In the genomic region with DNA sequence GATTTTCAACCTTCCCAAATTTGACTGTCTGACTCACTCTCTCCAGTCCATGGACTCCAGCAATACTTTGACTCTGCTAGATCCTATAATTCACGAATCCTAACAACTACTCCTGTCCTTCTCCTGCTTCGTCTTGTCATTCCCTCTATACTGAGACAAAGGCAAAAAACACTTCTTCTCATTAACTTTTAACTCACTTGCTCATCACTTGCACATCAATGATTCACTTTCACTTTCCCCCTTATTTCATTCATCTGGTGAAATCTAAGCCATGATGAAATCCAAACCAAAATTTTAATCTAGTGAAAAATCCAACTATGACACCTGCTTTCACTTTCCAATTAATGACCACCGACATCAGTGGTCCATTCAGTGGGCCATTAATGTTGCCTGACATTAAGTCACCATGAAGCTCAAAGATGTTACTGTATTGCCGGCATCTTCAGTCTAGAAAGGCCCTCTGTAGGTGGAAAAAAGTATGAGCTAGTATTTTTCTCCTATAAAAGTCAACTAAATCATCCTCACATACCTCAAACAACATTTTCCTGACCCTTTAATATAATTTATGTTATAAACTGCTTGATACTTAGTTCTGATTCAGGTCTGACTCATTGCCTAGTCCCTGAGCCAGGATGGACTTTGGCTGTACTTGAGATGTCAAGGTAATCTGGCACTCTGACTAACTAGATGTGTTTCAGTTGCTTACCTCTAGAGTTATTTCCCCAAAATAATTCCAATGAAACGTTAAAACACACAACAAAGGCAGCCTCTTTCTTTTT, we compare ENCODE assay signal across 25 cellular contexts.
DNase-seq lines count a peak whose midpoint lies in the region; ATAC-seq and TF ChIP-seq lines count a peak whose summit lies in the region.
"Had no signal": no experiment of that assay in that cellular context is flagged by ENCODE, and none has a peak within 500 bp of the region (broad histone marks: within the 10 kb centered on the region; RNA-seq: fewer than 3 reads in every experiment).

No MANE protein-coding gene starts in this region.

- no peak overlapping the region for H4K5ac ChIP-seq in H9 (ENCODE audit: insufficient read length, low read depth, low read length)

- no peak overlapping the region for H3K56ac ChIP-seq in H9 (ENCODE audit: insufficient read length, low read depth, low read length)

- peaks cover 3 to 10% of the 10 kb centered on the region in 2 experiments; a peak in 3 of 4 replicates for H3K4me1 Mint-ChIP-seq in H9
- H3K4me1 Mint-ChIP-seq: activated B cell treated with CpG ODN at 0.5 μM for 24 hours; stimulated activated naive B cell treated with anti-CD40 and anti-IgM and Interleukin-4, amounts not matched to agents 10 μg/mL and 1 μg/mL and 100 μg/mL, for 72 hours had no signal

- H3K27ac ChIP-seq in H9 (ENCODE audit: insufficient read length, low read depth, low read length), result no peak overlapping the region
- no peak overlapping the region for H3K27ac ChIP-seq in transverse colon
- H3K27ac ChIP-seq: ascending aorta, C4-2B, parathyroid adenoma had no signal

- H2AFZ ChIP-seq in H9 (ENCODE audit: low read length), result no peak overlapping the region
- H2AFZ ChIP-seq: parathyroid adenoma had no signal

- in situ Hi-C loops in SK-MEL-5 (cut with HindIII; ENCODE audit: low pct_unique_long_range_greater_than_20kb, low sequenced_read_pairs) (no loop called here), transverse colon (cut with MboI; ENCODE audit: low pct_ligation_motif_present in 1 of 4, low pct_unique_long_range_greater_than_20kb in 1 of 4, low sequenced_read_pairs in 3 of 4) (no loop called here)

- H3K4me3 Mint-ChIP-seq in H9, result no peak overlapping the region
- H3K4me3 Mint-ChIP-seq: activated B cell treated with CpG ODN at 0.5 μM for 24 hours; stimulated activated naive B cell treated with anti-CD40 and anti-IgM and Interleukin-4, amounts not matched to agents 10 μg/mL and 1 μg/mL and 100 μg/mL, for 72 hours had no signal

- no peaks in the 10 kb centered on the region for H3K27me3 Mint-ChIP-seq in H9 (ENCODE audit: low read depth)
- H3K27me3 Mint-ChIP-seq: activated B cell treated with CpG ODN at 0.5 μM for 24 hours; stimulated activated naive B cell treated with anti-CD40 and anti-IgM and Interleukin-4, amounts not matched to agents 10 μg/mL and 1 μg/mL and 100 μg/mL, for 72 hours had no signal

- TF ChIP-seq CTCF in H9 (conservative IDR thresholded peaks at IDR 0.05) (peak; percentile 47; the same call in 2 of the 3 replicates), fibroblast of the aortic adventitia (IDR thresholded peaks at IDR 0.05; ENCODE audit: insufficient read depth, low read length) (peak; percentile 25), transverse colon (IDR thresholded peaks at IDR 0.05) (no peak)

- no peak overlapping the region for H4K91ac ChIP-seq in H9 (ENCODE audit: insufficient read length, low read depth, low read length)

- H3K9me3 ChIP-seq in H9 (ENCODE audit: control insufficient read depth, low read depth, low read length), result no peaks in the 10 kb centered on the region
- no peaks in the 10 kb centered on the region for H3K9me3 ChIP-seq in transverse colon
- H3K9me3 ChIP-seq: ascending aorta had no signal

- no peak overlapping the region for H3K14ac ChIP-seq in H9 (ENCODE audit: insufficient read depth, low read length)

- H3K27me3 ChIP-seq in H9 (ENCODE audit: insufficient read depth, low read length), result no peaks in the 10 kb centered on the region
- no peaks in the 10 kb centered on the region for H3K27me3 ChIP-seq in transverse colon
- H3K27me3 ChIP-seq: ascending aorta had no signal

- no peak overlapping the region for H2BK5ac ChIP-seq in H9 (ENCODE audit: insufficient read length, low read length)

- H3K27ac Mint-ChIP-seq in H9, result no peak overlapping the region
- H3K27ac Mint-ChIP-seq: activated B cell treated with CpG ODN at 0.5 μM for 24 hours; stimulated activated naive B cell treated with anti-CD40 and anti-IgM and Interleukin-4, amounts not matched to agents 10 μg/mL and 1 μg/mL and 100 μg/mL, for 72 hours had no signal

- H2BK15ac ChIP-seq in H9 (ENCODE audit: low read depth, low read length), result no peak overlapping the region

- H3K23me2 ChIP-seq in H9 (ENCODE audit: insufficient read length, low read depth, low read length, poor library complexity, severe bottlenecking), result no peaks in the 10 kb centered on the region

- no peak overlapping the region for H2BK12ac ChIP-seq in H9 (ENCODE audit: insufficient read length, low read depth, low read length)

- no peak overlapping the region for H3T11ph ChIP-seq in H9 (ENCODE audit: low read length)

- H3K79me1 ChIP-seq in H9 (ENCODE audit: insufficient read depth, low read depth, low read length, poor library complexity, severe bottlenecking), result no peaks in the 10 kb centered on the region

- no CpG with 5 or more reads among the region's 5 CpGs for WGBS in H9 (ENCODE audit: extremely low coverage, insufficient read length, low lambda C conversion rate)
- WGBS in transverse colon (ENCODE audit: low coverage in 1 of 2), 2 donors, result 72% methylated on average over 5 of the region's 5 CpGs

- no peak overlapping the region for H2AK5ac ChIP-seq in H9 (ENCODE audit: insufficient read length, low read length)

- DNase-seq in H9 (no peak), SK-MEL-5 (ENCODE audit: low read depth, low spot score) (peak; percentile 43), fibroblast of the aortic adventitia (ENCODE audit: low read depth) (peak; percentile 38), renal cortical epithelial cell (ENCODE audit: low read depth) (peak; percentile 84), NCI-H1092 treated with DMSO at 0.1 percent for 48 hours (lab: John Stamatoyannopoulos, UW) (no peak), EL (no peak), transverse colon (no peak)
- DNase-seq: activated B cell treated with CpG ODN at 0.5 μM for 24 hours; activated gamma-delta T cell; dermis blood vessel endothelial cell; DMS79 treated with DMSO at 0.1 percent for 48 hours; Kasumi-1; NCI-H1436 treated with DMSO at 0.1 percent for 48 hours; NCI-H2227 treated with DMSO at 0.1 percent for 48 hours; NK-92 treated with Interleukin-12 subunit alpha and Interleukin-12 subunit beta, amount 100 ng/mL, for 24 hours; SHP77; stimulated activated naive B cell treated with anti-CD40 and anti-IgM and Interleukin-4, amounts not matched to agents 10 μg/mL and 1 μg/mL and 100 μg/mL, for 72 hours; T-helper 2 cell; trophoblast cell had no signal

- no peak overlapping the region for H3K4me2 ChIP-seq in H9 (ENCODE audit: insufficient read depth, insufficient read length, low read length)

- no peaks in the 10 kb centered on the region for H3K36me3 ChIP-seq in transverse colon
- H3K36me3 ChIP-seq: ascending aorta had no signal

- no peaks in the 10 kb centered on the region for H4K20me1 ChIP-seq in H9 (ENCODE audit: control insufficient read depth, insufficient read depth, insufficient read length)

- H4K8ac ChIP-seq in H9 (replicated peaks; ENCODE audit: insufficient read length, low read depth, low read length), result no peak overlapping the region

- H3K79me2 ChIP-seq in H9 (ENCODE audit: insufficient read depth, low read length), result no peaks in the 10 kb centered on the region
- H3K79me2 ChIP-seq: parathyroid adenoma had no signal

- no peaks in the 10 kb centered on the region for H3K9me3 Mint-ChIP-seq in H9
- H3K9me3 Mint-ChIP-seq: activated B cell treated with CpG ODN at 0.5 μM for 24 hours had no signal

- no peak for TF ChIP-seq EP300 in transverse colon (IDR thresholded peaks at IDR 0.05; ENCODE audit: low read depth)

- TF ChIP-seq POLR2A in transverse colon (IDR thresholded peaks at IDR 0.05), result no peak

- intact Hi-C loops in transverse colon (cut with DNase I; ENCODE audit: low total_unique reads), result no loop called here

- ATAC-seq in HG03280 (IDR thresholded peaks at IDR 0.05; ENCODE audit: unreplicated experiment), result no peak
- ATAC-seq: esophagus mucosa; left lobe of liver; stimulated activated naive B cell treated with anti-CD40 and anti-IgM and Interleukin-4, amounts not matched to agents 10 μg/mL and 1 μg/mL and 100 μg/mL, for 72 hours had no signal

- no peak overlapping the region for H2BK120ac ChIP-seq in H9 (ENCODE audit: low read depth, low read length, poor library complexity, severe bottlenecking)

- H3K36me3 Mint-ChIP-seq in H9 (ENCODE audit: insufficient read depth in 1 of 3, low read depth in 3 of 3), result no peaks in the 10 kb centered on the region; a peak in 1 of 7 replicates
- H3K36me3 Mint-ChIP-seq: stimulated activated naive B cell treated with anti-CD40 and anti-IgM and Interleukin-4, amounts not matched to agents 10 μg/mL and 1 μg/mL and 100 μg/mL, for 72 hours had no signal

- H3K4me1 ChIP-seq in H9 (ENCODE audit: insufficient read depth, low read length) (no peaks in the 10 kb centered on the region), transverse colon (no peaks in the 10 kb centered on the region)
- H3K4me1 ChIP-seq: ascending aorta, parathyroid adenoma had no signal

- H3K9ac ChIP-seq in H9 (ENCODE audit: extremely low read depth, insufficient read length, low read length), result no peak overlapping the region
- H3K9ac ChIP-seq: parathyroid adenoma had no signal

- no peak overlapping the region for H3K18ac ChIP-seq in H9 (ENCODE audit: insufficient read length, low read depth, low read length)

- no peak overlapping the region for H2BK20ac ChIP-seq in H9 (ENCODE audit: low read depth, low read length, poor library complexity, severe bottlenecking)

- no peak overlapping the region for H3K23ac ChIP-seq in H9 (ENCODE audit: insufficient read length, low read depth, low read length)

- no peak overlapping the region for H3K4ac ChIP-seq in H9 (ENCODE audit: low read depth, low read length)

- H3K4me3 ChIP-seq in fibroblast of the aortic adventitia (ENCODE audit: low read depth, low read length), result no peak overlapping the region
- no peak overlapping the region for H3K4me3 ChIP-seq in transverse colon
- H3K4me3 ChIP-seq: ascending aorta had no signal

Comparison
In these comparisons a context has a peak if more than half of its experiments do, and no peak if none do; other contexts are left out.
1. DNase-seq: peak in SK-MEL-5 (single experiment), fibroblast of the aortic adventitia (single experiment) and renal cortical epithelial cell (single experiment); none in H9 (single experiment), NCI-H1092 treated with DMSO at 0.1 percent for 48 hours (single experiment), EL (single experiment) and transverse colon (single experiment).
2. CTCF ChIP-seq: peak in H9 (single experiment) and fibroblast of the aortic adventitia (single experiment); none in transverse colon (0 of 5).